9 cellular contexts compared by ENCODE assay signal in genomic region chr6:126063512-126064146, GRCh38.
DNase-seq lines count a peak whose midpoint lies in the region; TF ChIP-seq lines count a peak whose summit lies in the region.
"Had no signal": no experiment of that assay in that cellular context is flagged by ENCODE, and none has a peak within 500 bp of the region (broad histone marks: within the 10 kb centered on the region; RNA-seq: fewer than 3 reads in every experiment).

No MANE protein-coding gene starts in this region.

- peak overlapping the region; percentile 87 for H3K27ac Mint-ChIP-seq in glutamatergic neuron (ENCODE audit: unreplicated experiment)
- H3K27ac Mint-ChIP-seq: activated naive CD8-positive, alpha-beta T cell treated with anti-CD3 and anti-CD28 coated beads, Interleukin-2, amount 10 ng/mL, durations not matched to agents 7 days and 5 days had no signal

- H3K4me3 Mint-ChIP-seq in glutamatergic neuron (ENCODE audit: unreplicated experiment), result peak overlapping the region; percentile 14
- H3K4me3 Mint-ChIP-seq: activated naive CD8-positive, alpha-beta T cell treated with anti-CD3 and anti-CD28 coated beads, Interleukin-2, amount 10 ng/mL, durations not matched to agents 7 days and 5 days had no signal

- no peak for TF ChIP-seq CTCF in glutamatergic neuron (IDR thresholded peaks at IDR 0.05; ENCODE audit: partially characterized antibody, unreplicated experiment)

- H3K9me3 Mint-ChIP-seq in glutamatergic neuron (ENCODE audit: unreplicated experiment), result peaks cover 2% of the 10 kb centered on the region
- H3K9me3 Mint-ChIP-seq: activated naive CD8-positive, alpha-beta T cell treated with anti-CD3 and anti-CD28 coated beads, Interleukin-2, amount 10 ng/mL, durations not matched to agents 7 days and 5 days had no signal

- DNase-seq in ELF-1 (ENCODE audit: low read depth, low spot score) (peak; percentile 23), HCEC 1CT (peak; percentile 45), M059J (ENCODE audit: low read depth) (peak; percentile 94), glutamatergic neuron (no peak), ecto neural progenitor cell (ENCODE audit: low spot score) (no peak), occipital lobe (lab: John Stamatoyannopoulos, UW) (no peak), activated gamma-delta T cell treated with Interleukin-2 at 50 U/mL for 16 hours (no peak)
- DNase-seq in stimulated activated naive CD4-positive, alpha-beta T cell treated with Interleukin-2 at 50 U/mL for 16 hours (lab: John Stamatoyannopoulos, UW), result no peak
- DNase-seq: activated naive CD8-positive, alpha-beta T cell treated with anti-CD3 and anti-CD28 coated beads, Interleukin-2, amount 10 ng/mL, durations not matched to agents 7 days and 5 days had no signal

- peaks cover 3% of the 10 kb centered on the region for H3K27me3 Mint-ChIP-seq in glutamatergic neuron (ENCODE audit: unreplicated experiment)
- H3K27me3 Mint-ChIP-seq: activated naive CD8-positive, alpha-beta T cell treated with anti-CD3 and anti-CD28 coated beads, Interleukin-2, amount 10 ng/mL, durations not matched to agents 7 days and 5 days had no signal

- peaks cover 22% of the 10 kb centered on the region for H3K4me1 Mint-ChIP-seq in glutamatergic neuron (ENCODE audit: low read depth, unreplicated experiment)

- H3K36me3 Mint-ChIP-seq in glutamatergic neuron (ENCODE audit: unreplicated experiment), result no peaks in the 10 kb centered on the region

Comparison
In these comparisons a context has a peak if more than half of its experiments do, and no peak if none do; other contexts are left out.
1. DNase-seq: peak in ELF-1 (single experiment), HCEC 1CT (single experiment) and M059J (single experiment); none in glutamatergic neuron (single experiment), stimulated activated naive CD4-positive, alpha-beta T cell treated with Interleukin-2 at 50 U/mL for 16 hours (single experiment), ecto neural progenitor cell (single experiment), occipital lobe (single experiment) and activated gamma-delta T cell treated with Interleukin-2 at 50 U/mL for 16 hours (single experiment).